In the genomic region with DNA sequence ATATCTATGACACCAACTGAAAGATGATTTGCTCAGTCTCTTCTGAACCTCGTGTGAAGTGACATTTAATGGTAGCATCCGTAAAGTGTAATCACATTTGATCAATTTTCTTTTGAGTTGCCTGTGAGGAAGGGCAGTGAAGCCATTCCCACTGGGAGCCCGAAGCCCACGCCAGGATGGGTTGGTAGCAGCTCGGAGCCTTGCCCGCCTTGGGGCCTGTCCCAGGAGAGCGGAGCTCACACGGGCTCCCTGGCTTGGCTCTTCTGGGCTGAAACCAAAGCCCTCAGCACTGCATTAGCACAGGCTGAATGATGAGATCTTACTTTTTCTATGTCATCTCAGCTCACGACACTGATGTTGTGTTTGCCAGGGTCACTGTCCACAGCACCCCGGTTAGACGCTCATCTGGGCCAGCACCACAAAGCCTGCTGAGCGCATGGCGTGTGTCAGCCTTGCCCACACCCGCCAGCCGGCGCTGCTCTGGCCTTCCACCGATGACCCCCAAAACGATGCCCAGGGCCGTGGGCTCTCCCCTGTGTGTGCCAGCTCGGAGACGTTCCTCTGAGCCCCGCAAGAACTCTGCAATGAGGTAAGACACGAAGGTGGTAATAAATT, we compare ENCODE assay signal across 30 cellular contexts.
"Had no signal": no experiment of that assay in that cellular context is flagged by ENCODE, and none has a peak within 500 bp of the region (broad histone marks: within the 10 kb centered on the region; RNA-seq: fewer than 3 reads in every experiment).

No MANE protein-coding gene starts in this region.

- H3K4me3 ChIP-seq: colonic mucosa, esophagus squamous epithelium, gastrocnemius medialis, hepatocyte, left ventricle myocardium inferior, lower lobe of right lung, mucosa of descending colon had no signal

- H3K4me1 ChIP-seq: colonic mucosa, esophagus squamous epithelium, gastrocnemius medialis, left ventricle myocardium inferior, lower lobe of right lung had no signal

- H3K27me3 Mint-ChIP-seq: dendritic cell treated with granulocyte-macrophage colony-stimulating factor and Interleukin-4, amounts not matched to agents 40 ng/mL and 50 ng/mL, for 4 days; effector memory CD8-positive, alpha-beta T cell; naive B cell had no signal

- H3K27ac ChIP-seq: colonic mucosa, epithelial cell of prostate, esophagus squamous epithelium, gastrocnemius medialis, hepatocyte, left ventricle myocardium inferior, lower lobe of right lung had no signal

- H3K4me3 Mint-ChIP-seq: dendritic cell treated with granulocyte-macrophage colony-stimulating factor and Interleukin-4, amounts not matched to agents 40 ng/mL and 50 ng/mL, for 4 days; effector memory CD8-positive, alpha-beta T cell; endodermal cell; immature natural killer cell; mesothelial cell of epicardium; naive B cell had no signal

- H3K4me1 Mint-ChIP-seq: endodermal cell, immature natural killer cell, mesothelial cell of epicardium, naive B cell had no signal

- FAIRE-seq: endometrium, kidney had no signal

- H3K9me3 ChIP-seq: colonic mucosa, esophagus squamous epithelium, gastrocnemius medialis, left ventricle myocardium inferior, lower lobe of right lung, mucosa of descending colon had no signal

- H3K27me3 ChIP-seq: colonic mucosa, esophagus squamous epithelium, gastrocnemius medialis, hepatocyte had no signal

- H3K36me3 ChIP-seq: colonic mucosa, gastrocnemius medialis, left ventricle myocardium inferior, lower lobe of right lung had no signal

- H3K27ac Mint-ChIP-seq: dendritic cell treated with granulocyte-macrophage colony-stimulating factor and Interleukin-4, amounts not matched to agents 40 ng/mL and 50 ng/mL, for 4 days; effector memory CD8-positive, alpha-beta T cell; endodermal cell; mesothelial cell of epicardium had no signal

- ATAC-seq: effector memory CD8-positive, alpha-beta T cell; esophagus mucosa; gastrocnemius medialis; left colon; left lobe of liver; lower lobe of right lung; mucosa of descending colon had no signal

- H3K36me3 Mint-ChIP-seq: immature natural killer cell, naive B cell had no signal

- H3K9me3 Mint-ChIP-seq: dendritic cell treated with granulocyte-macrophage colony-stimulating factor and Interleukin-4, amounts not matched to agents 40 ng/mL and 50 ng/mL, for 4 days; effector memory CD8-positive, alpha-beta T cell; endodermal cell; immature natural killer cell; mesothelial cell of epicardium; naive B cell had no signal

- DNase-seq: colonic mucosa; cortex of kidney; effector CD8-positive, alpha-beta T cell; effector memory CD8-positive, alpha-beta T cell; endodermal cell; erythroblast; esophagus squamous epithelium; foreskin fibroblast; foreskin melanocyte; gastrocnemius medialis; glutamatergic neuron; head of caudate nucleus; hypothalamus; immature natural killer cell; islet precursor cell; kidney; kidney glomerular epithelial cell; left colon; left ventricle myocardium inferior; lower lobe of right lung; mesenchymal stem cell; mucosa of descending colon; naive B cell had no signal
